ENCODE assay signal across 35 cellular contexts in the genomic region with DNA sequence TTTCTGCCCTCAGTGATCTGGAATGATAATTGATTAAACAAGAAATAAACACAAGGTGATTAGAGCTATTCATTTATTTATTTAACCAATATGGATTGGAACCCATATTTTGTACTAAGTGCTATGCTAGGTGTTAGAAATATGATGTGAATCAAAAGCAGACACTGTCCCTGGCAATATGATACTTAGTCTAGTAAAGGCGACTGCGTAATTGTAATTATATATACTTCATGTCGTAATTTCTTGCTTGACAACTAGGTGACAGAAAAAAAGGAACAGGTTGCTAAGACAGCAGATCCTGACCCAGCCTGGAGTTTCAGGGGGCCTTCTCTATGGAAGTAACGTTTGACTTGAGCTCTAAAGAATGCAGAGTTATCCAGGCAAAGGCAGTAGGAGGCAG.
A peak's percentile ranks its signal among the peaks of the same experiment; 100 is the strongest.
DNase-seq lines count a peak whose midpoint lies in the region; ATAC-seq and TF ChIP-seq lines count a peak whose summit lies in the region.
"Had no signal": no experiment of that assay in that cellular context is flagged by ENCODE, and none has a peak within 500 bp of the region (broad histone marks: within the 10 kb centered on the region; RNA-seq: fewer than 3 reads in every experiment).

No MANE protein-coding gene starts in this region.

- TF ChIP-seq POLR2A in gastrocnemius medialis (IDR thresholded peaks at IDR 0.05) = no peak

- H3K27ac ChIP-seq in psoas muscle = peak overlapping the region; percentile 30
- H3K27ac ChIP-seq in gastrocnemius medialis = peak overlapping the region; percentile 31 to 69 (median 50)
- H3K27ac ChIP-seq in left lung = no peak overlapping the region
- H3K27ac ChIP-seq: 22Rv1; A549; BLaER1; BLaER1 treated with 17β-estradiol and CSF1 and Interleukin-3, amounts not matched to agents 10 nM and 100 nM; C4-2B had no signal

- no peak overlapping the region for H3K4me3 Mint-ChIP-seq in mesothelial cell of epicardium
- H3K4me3 Mint-ChIP-seq: B cell; CD4-positive, alpha-beta memory T cell; CD4-positive, alpha-beta T cell; CD4-positive, CD25-positive, alpha-beta regulatory T cell; CD8-positive, alpha-beta memory T cell; CD8-positive, alpha-beta T cell had no signal

- ATAC-seq in psoas muscle = peak; percentile 62 to 89 (median 76)
- ATAC-seq in gastrocnemius medialis = peak; percentile 93 to 95
- ATAC-seq in left lung = no peak
- ATAC-seq: A549; CD8-positive, alpha-beta T cell had no signal

- H3K27ac Mint-ChIP-seq in mesothelial cell of epicardium = no peak overlapping the region
- H3K27ac Mint-ChIP-seq: B cell; CD4-positive, alpha-beta memory T cell; CD4-positive, alpha-beta T cell; CD4-positive, CD25-positive, alpha-beta regulatory T cell; CD8-positive, alpha-beta memory T cell; CD8-positive, alpha-beta T cell had no signal

- no peaks in the 10 kb centered on the region for H3K4me1 Mint-ChIP-seq in mesothelial cell of epicardium
- H3K4me1 Mint-ChIP-seq: B cell; CD14-positive monocyte; CD4-positive, alpha-beta memory T cell; CD4-positive, CD25-positive, alpha-beta regulatory T cell; CD8-positive, alpha-beta memory T cell had no signal

- DNase-seq in NOMO-1 treated with DMSO at 0.1 percent for 48 hours (lab: John Stamatoyannopoulos, UW; ENCODE audit: unreplicated experiment) = peak; percentile 35
- DNase-seq in NOMO-1 treated with dmso at 0.1 percent for 144 hours (lab: John Stamatoyannopoulos, UW; ENCODE audit: unreplicated experiment) = no peak
- no peak for DNase-seq in psoas muscle
- DNase-seq in putamen (ENCODE audit: low spot score) = peak; percentile 2
- no peak for DNase-seq in gastrocnemius medialis
- no peak for DNase-seq in GM19240 (ENCODE audit: insufficient read length, low spot score)
- no peak for DNase-seq in mesothelial cell of epicardium (ENCODE audit: low spot score in 2 of 2, unreplicated experiment in 2 of 2)
- no peak for DNase-seq in left lung
- DNase-seq: 8988T; ACHN; AML-193; BE2C; C1 segment of cervical spinal cord; Caco-2; Calu3; CD4-positive, alpha-beta memory T cell; CD4-positive, alpha-beta T cell; CD4-positive, CD25-positive, alpha-beta regulatory T cell; CD8-positive, alpha-beta memory T cell; CD8-positive, alpha-beta T cell; COR-L47; DMS 273 treated with DMSO at 0.1 percent for 48 hours; DMS153; DMS53; DMS79; DMS79 treated with DMSO at 0.1 percent for 48 hours; DND-41; EL had no signal

- TF ChIP-seq CTCF in psoas muscle (IDR thresholded peaks at IDR 0.05) (no peak), gastrocnemius medialis (IDR thresholded peaks at IDR 0.05 in 4 of 5, conservative IDR thresholded peaks at IDR 0.05 in 1 of 5) (no peak), mesothelial cell of epicardium (IDR thresholded peaks at IDR 0.05; ENCODE audit: unreplicated experiment) (no peak), left lung (IDR thresholded peaks at IDR 0.05) (no peak)

- intact Hi-C loops in psoas muscle (cut with DNase I) (loop anchor here in 1 of 2 donors (5.0 kb wide), 1 partner anchor 72 kb away; no protein-coding TSS in a partner anchor), gastrocnemius medialis (cut with DNase I; ENCODE audit: low total_unique reads) (loop anchor here (10.0 kb wide), 1 partner anchor 99 kb away; no protein-coding TSS in a partner anchor), left lung (cut with DNase I) (no loop called here)

- no peaks in the 10 kb centered on the region for H3K9me3 ChIP-seq in psoas muscle
- H3K9me3 ChIP-seq in gastrocnemius medialis = no peaks in the 10 kb centered on the region
- H3K9me3 ChIP-seq in left lung = no peaks in the 10 kb centered on the region
- H3K9me3 ChIP-seq: A549; BE2C; BLaER1; BLaER1 treated with 17β-estradiol and CSF1 and Interleukin-3, amounts not matched to agents 10 nM and 100 nM; Caco-2 had no signal

- H3K36me3 Mint-ChIP-seq in mesothelial cell of epicardium = no peaks in the 10 kb centered on the region
- H3K36me3 Mint-ChIP-seq: CD14-positive monocyte; CD4-positive, alpha-beta memory T cell; CD4-positive, CD25-positive, alpha-beta regulatory T cell; CD8-positive, alpha-beta memory T cell; CD8-positive, alpha-beta T cell had no signal

- H3K9me3 Mint-ChIP-seq in mesothelial cell of epicardium = no peaks in the 10 kb centered on the region
- H3K9me3 Mint-ChIP-seq: CD4-positive, alpha-beta memory T cell; CD4-positive, alpha-beta T cell; CD4-positive, CD25-positive, alpha-beta regulatory T cell; CD8-positive, alpha-beta T cell had no signal

- in situ Hi-C loops in gastrocnemius medialis (cut with MboI; ENCODE audit: low sequenced_read_pairs in 4 of 4) = loop anchor here in 1 of 4 donors (10.0 kb wide), 1 partner anchor 69 kb away; no protein-coding TSS in a partner anchor

- H3K27me3 ChIP-seq in psoas muscle (ENCODE audit: insufficient read depth in 3 of 3, low read length in 2 of 3) = peaks cover 0 to 7% (median 0%) of the 10 kb centered on the region in 3 donors
- no peaks in the 10 kb centered on the region for H3K27me3 ChIP-seq in gastrocnemius medialis
- no peaks in the 10 kb centered on the region for H3K27me3 ChIP-seq in left lung
- H3K27me3 ChIP-seq: BE2C had no signal

- H3K36me3 ChIP-seq in psoas muscle (ENCODE audit: insufficient read depth in 1 of 2, low read depth in 1 of 2) (no peaks in the 10 kb centered on the region), gastrocnemius medialis (no peaks in the 10 kb centered on the region), left lung (no peaks in the 10 kb centered on the region)
- H3K36me3 ChIP-seq: BE2C; BLaER1; BLaER1 treated with 17β-estradiol and CSF1 and Interleukin-3, amounts not matched to agents 10 nM and 100 nM had no signal

- H3K4me3 ChIP-seq in psoas muscle (no peak overlapping the region), gastrocnemius medialis (no peak overlapping the region), left lung (no peak overlapping the region)
- H3K4me3 ChIP-seq: A549; BLaER1; BLaER1 treated with 17β-estradiol and CSF1 and Interleukin-3, amounts not matched to agents 10 nM and 100 nM had no signal

- 31 to 75% (median 56%) methylated on average over 4 of the region's 4 CpGs for WGBS in psoas muscle, 3 donors

- H3K4me1 ChIP-seq in psoas muscle (peaks cover 13% of the 10 kb centered on the region), gastrocnemius medialis (peaks cover 5 to 16% of the 10 kb centered on the region in 2 donors), left lung (no peaks in the 10 kb centered on the region)
- H3K4me1 ChIP-seq: A549; BE2C; BLaER1; BLaER1 treated with 17β-estradiol and CSF1 and Interleukin-3, amounts not matched to agents 10 nM and 100 nM; Caco-2 had no signal

- no peaks in the 10 kb centered on the region for H3K27me3 Mint-ChIP-seq in mesothelial cell of epicardium (ENCODE audit: low read depth)
- H3K27me3 Mint-ChIP-seq: B cell; CD4-positive, alpha-beta memory T cell; CD4-positive, alpha-beta T cell had no signal

Comparison
In these comparisons a context has a peak if more than half of its experiments do, and no peak if none do; other contexts are left out.
1. DNase-seq: peak in NOMO-1 treated with DMSO at 0.1 percent for 48 hours (single experiment) and putamen (single experiment); none in NOMO-1 treated with dmso at 0.1 percent for 144 hours (single experiment), psoas muscle (0 of 2), gastrocnemius medialis (0 of 2), GM19240 (single experiment), mesothelial cell of epicardium (0 of 2) and left lung (0 of 2).
2. H3K27ac ChIP-seq: peak in psoas muscle (single experiment) and gastrocnemius medialis (4 of 4); none in left lung (0 of 2).